In the genomic region with DNA sequence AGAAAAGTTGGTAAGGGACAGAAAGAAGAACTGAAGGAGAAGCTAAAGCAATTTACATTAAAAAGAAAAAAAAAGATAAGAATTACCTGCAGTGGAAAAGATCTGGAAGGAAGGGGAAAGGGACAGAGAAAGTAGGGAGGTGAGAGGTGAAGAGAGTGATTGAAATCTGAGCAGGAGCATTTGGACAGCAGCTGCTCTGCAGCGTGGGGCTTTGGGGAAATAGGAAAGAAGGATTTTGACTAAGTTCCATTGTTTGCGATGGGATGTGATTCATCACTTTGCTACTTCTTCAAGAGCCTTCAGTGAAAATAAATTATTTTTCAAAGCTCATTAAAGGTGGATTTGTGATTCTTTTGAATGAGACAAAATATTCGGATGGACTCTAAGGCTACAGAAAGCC, we compare ENCODE assay signal across 24 cellular contexts. TPM values are rescaled to one million over a fixed set of nuclear protein-coding genes. Genes with fewer than 3 reads are reported as not detected.
DNase-seq lines count a peak whose midpoint lies in the region; ATAC-seq, FAIRE-seq and TF ChIP-seq lines count a peak whose summit lies in the region.
"Had no signal": no experiment of that assay in that cellular context is flagged by ENCODE, and none has a peak within 500 bp of the region (broad histone marks: within the 10 kb centered on the region; RNA-seq: fewer than 3 reads in every experiment).

No MANE protein-coding gene starts in this region.

- 58% methylated on average over 3 of the region's 3 CpGs for WGBS in SK-N-SH (ENCODE audit: low lambda C conversion rate)
- 66 to 68% methylated on average over 3 of the region's 3 CpGs for WGBS in pancreas, 2 donors

- no peak overlapping the region for H2AFZ ChIP-seq in SK-N-SH (ENCODE audit: low read depth)

- no peak overlapping the region for H3K4me3 ChIP-seq in SK-N-SH (ENCODE audit: low read depth in 2 of 2, low read length in 1 of 2)
- no peak overlapping the region for H3K4me3 ChIP-seq in astrocyte of the spinal cord (ENCODE audit: low read depth, low read length)
- H3K4me3 ChIP-seq in foreskin fibroblast (ENCODE audit: low read depth in 1 of 2, low read length in 2 of 2): no peak overlapping the region
- H3K4me3 ChIP-seq in pancreas: no peak overlapping the region
- H3K4me3 ChIP-seq: heart left ventricle, SK-N-MC, tibial artery had no signal

- H3K4me2 ChIP-seq in SK-N-SH: no peak overlapping the region

- H3F3A ChIP-seq in SK-N-SH (replicated peaks; ENCODE audit: insufficient read depth): peaks cover 3% of the 10 kb centered on the region

- no peak overlapping the region for H3K9ac ChIP-seq in SK-N-SH

- no peak for FAIRE-seq in pancreas (lab: Jason Lieb, UNC)
- FAIRE-seq: A204.1, endometrium, TTC549 had no signal

- H3K27me3 ChIP-seq in SK-N-SH (ENCODE audit: insufficient read depth) (no peaks in the 10 kb centered on the region; the same call in 1 of the 2 replicates), pancreas (no peaks in the 10 kb centered on the region)
- H3K27me3 ChIP-seq: heart left ventricle, tibial artery had no signal

- DNase-seq in SK-N-SH (no peak), astrocyte of the spinal cord (ENCODE audit: low read depth, low spot score) (peak; percentile 27), foreskin fibroblast (peak; percentile 46 to 77), pancreas (no peak), occipital lobe (lab: John Stamatoyannopoulos, UW) (no peak), NCI-H1436 (lab: John Stamatoyannopoulos, UW) (no peak)
- DNase-seq in activated naive CD4-positive, alpha-beta T cell (lab: John Stamatoyannopoulos, UW): no peak
- DNase-seq: activated naive CD8-positive, alpha-beta T cell treated with anti-CD3 and anti-CD28 coated beads, Interleukin-2, amount 10 ng/mL, durations not matched to agents 7 days and 5 days; activated T-cell treated with anti-CD3 and anti-CD28 coated beads, Interleukin-2, amount 50 U/mL, for 4 hours; CD4-positive, alpha-beta T cell; GDM1; heart left ventricle; midbrain; NCI-H1092 treated with DMSO at 0.1 percent for 48 hours; NCI-H345; stimulated activated CD4-positive, alpha-beta T cell treated with anti-CD3 and anti-CD28 coated beads, Interleukin-4, amount 100 ng/mL, for 4 hours; tibial artery had no signal

- no peak overlapping the region for H3K27ac ChIP-seq in SK-N-SH (ENCODE audit: low read depth in 2 of 2, low read length in 1 of 2)
- H3K27ac ChIP-seq in pancreas: no peak overlapping the region
- H3K27ac ChIP-seq: heart left ventricle, neutrophil, SK-N-MC, tibial artery had no signal

- in situ Hi-C loops in astrocyte of the spinal cord (cut with HindIII; ENCODE audit: low sequenced_read_pairs): no loop called here

- CTCF ChIA-PET in SK-N-SH (lab: Yijun Ruan, JAX): interaction anchor here (1.2 to 1.3 kb wide), 2 partner anchors 21 to 165 kb away, joined by 3 to 4 read pairs; no protein-coding TSS in a partner anchor

- POLR2A ChIA-PET in SK-N-SH (lab: Yijun Ruan, JAX): no interaction called here

- ATAC-seq in SK-N-SH treated with all-trans-retinoic acid at 6 μM for 48 hours (no peak; the same call in 2 of the 3 replicates), pancreas (no peak)
- ATAC-seq: activated T-cell treated with anti-CD3 and anti-CD28 coated beads, Interleukin-2, amount 50 U/mL, for 4 hours; heart left ventricle had no signal

- no peak for TF ChIP-seq RAD21 in SK-N-SH (IDR thresholded peaks at IDR 0.05; ENCODE audit: low read length)

- no peaks in the 10 kb centered on the region for H3K36me3 ChIP-seq in SK-N-SH (replicated peaks in 1 of 2; ENCODE audit: control insufficient read depth in 1 of 2, insufficient read depth in 2 of 2, low read length in 1 of 2)
- no peaks in the 10 kb centered on the region for H3K36me3 ChIP-seq in pancreas
- H3K36me3 ChIP-seq: heart left ventricle, neutrophil, tibial artery had no signal

- TF ChIP-seq EP300 in SK-N-SH (IDR thresholded peaks at IDR 0.05; ENCODE audit: borderline replicate concordance in 1 of 2, low read depth in 1 of 2, low read length in 1 of 2): no peak

- TF ChIP-seq CTCF in SK-N-SH (IDR thresholded peaks at IDR 0.05): no peak
- no peak for TF ChIP-seq CTCF in astrocyte of the spinal cord (IDR thresholded peaks at IDR 0.05; ENCODE audit: low read depth, low read length)
- TF ChIP-seq CTCF in foreskin fibroblast (IDR thresholded peaks at IDR 0.05; ENCODE audit: low read depth, low read length): no peak
- no peak for TF ChIP-seq CTCF in pancreas (IDR thresholded peaks at IDR 0.05)

- H3K79me2 ChIP-seq in SK-N-SH (ENCODE audit: insufficient read depth): no peaks in the 10 kb centered on the region

- H3K9me2 ChIP-seq in SK-N-SH: no peaks in the 10 kb centered on the region

- H3K4me1 ChIP-seq in SK-N-SH (ENCODE audit: control insufficient read depth in 1 of 2, insufficient read depth in 2 of 2, low read depth in 1 of 2, low read length in 1 of 2) (no peaks in the 10 kb centered on the region; a peak in 1 of 4 replicates), pancreas (no peaks in the 10 kb centered on the region)
- H3K4me1 ChIP-seq: heart left ventricle, tibial artery had no signal

- H3K9me3 ChIP-seq in SK-N-SH: no peaks in the 10 kb centered on the region
- no peaks in the 10 kb centered on the region for H3K9me3 ChIP-seq in pancreas
- H3K9me3 ChIP-seq: heart left ventricle, neutrophil, tibial artery had no signal

- H4K20me1 ChIP-seq in SK-N-SH (ENCODE audit: insufficient read depth): no peaks in the 10 kb centered on the region

- intact Hi-C loops in pancreas (cut with DNase I): no loop called here

TF ChIP-seq in SK-N-SH, 30 proteins besides CTCF, POLR2A, EP300 and RAD21 (continues in another document):
- no peak for TF ChIP-seq GABPA (IDR thresholded peaks at IDR 0.05; ENCODE audit: low read depth)
- TF ChIP-seq, protein P1, sequence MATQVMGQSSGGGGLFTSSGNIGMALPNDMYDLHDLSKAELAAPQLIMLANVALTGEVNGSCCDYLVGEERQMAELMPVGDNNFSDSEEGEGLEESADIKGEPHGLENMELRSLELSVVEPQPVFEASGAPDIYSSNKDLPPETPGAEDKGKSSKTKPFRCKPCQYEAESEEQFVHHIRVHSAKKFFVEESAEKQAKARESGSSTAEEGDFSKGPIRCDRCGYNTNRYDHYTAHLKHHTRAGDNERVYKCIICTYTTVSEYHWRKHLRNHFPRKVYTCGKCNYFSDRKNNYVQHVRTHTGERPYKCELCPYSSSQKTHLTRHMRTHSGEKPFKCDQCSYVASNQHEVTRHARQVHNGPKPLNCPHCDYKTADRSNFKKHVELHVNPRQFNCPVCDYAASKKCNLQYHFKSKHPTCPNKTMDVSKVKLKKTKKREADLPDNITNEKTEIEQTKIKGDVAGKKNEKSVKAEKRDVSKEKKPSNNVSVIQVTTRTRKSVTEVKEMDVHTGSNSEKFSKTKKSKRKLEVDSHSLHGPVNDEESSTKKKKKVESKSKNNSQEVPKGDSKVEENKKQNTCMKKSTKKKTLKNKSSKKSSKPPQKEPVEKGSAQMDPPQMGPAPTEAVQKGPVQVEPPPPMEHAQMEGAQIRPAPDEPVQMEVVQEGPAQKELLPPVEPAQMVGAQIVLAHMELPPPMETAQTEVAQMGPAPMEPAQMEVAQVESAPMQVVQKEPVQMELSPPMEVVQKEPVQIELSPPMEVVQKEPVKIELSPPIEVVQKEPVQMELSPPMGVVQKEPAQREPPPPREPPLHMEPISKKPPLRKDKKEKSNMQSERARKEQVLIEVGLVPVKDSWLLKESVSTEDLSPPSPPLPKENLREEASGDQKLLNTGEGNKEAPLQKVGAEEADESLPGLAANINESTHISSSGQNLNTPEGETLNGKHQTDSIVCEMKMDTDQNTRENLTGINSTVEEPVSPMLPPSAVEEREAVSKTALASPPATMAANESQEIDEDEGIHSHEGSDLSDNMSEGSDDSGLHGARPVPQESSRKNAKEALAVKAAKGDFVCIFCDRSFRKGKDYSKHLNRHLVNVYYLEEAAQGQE (IDR thresholded peaks at IDR 0.05; ENCODE audit: low read depth, low read length): peak; percentile 81
- TF ChIP-seq TAF1 (IDR thresholded peaks at IDR 0.05; ENCODE audit: borderline replicate concordance, low read depth, low read length): no peak

TF ChIP-seq in SK-N-SH treated with all-trans-retinoic acid at 6 μM for 48 hours, 23 proteins besides CTCF, POLR2A, EP300 and RAD21:
- TF ChIP-seq OSR1 (CRISPR knock-in tag; IDR thresholded peaks at IDR 0.05) (no peak), TOX (CRISPR knock-in tag; IDR thresholded peaks at IDR 0.05; ENCODE audit: borderline replicate concordance) (no peak), ZFP3 (CRISPR knock-in tag; IDR thresholded peaks at IDR 0.05) (no peak), CSDC2 (CRISPR knock-in tag; IDR thresholded peaks at IDR 0.05) (no peak), TCF4 (CRISPR knock-in tag; IDR thresholded peaks at IDR 0.05; ENCODE audit: borderline replicate concordance) (no peak)
- TF ChIP-seq, protein P2, sequence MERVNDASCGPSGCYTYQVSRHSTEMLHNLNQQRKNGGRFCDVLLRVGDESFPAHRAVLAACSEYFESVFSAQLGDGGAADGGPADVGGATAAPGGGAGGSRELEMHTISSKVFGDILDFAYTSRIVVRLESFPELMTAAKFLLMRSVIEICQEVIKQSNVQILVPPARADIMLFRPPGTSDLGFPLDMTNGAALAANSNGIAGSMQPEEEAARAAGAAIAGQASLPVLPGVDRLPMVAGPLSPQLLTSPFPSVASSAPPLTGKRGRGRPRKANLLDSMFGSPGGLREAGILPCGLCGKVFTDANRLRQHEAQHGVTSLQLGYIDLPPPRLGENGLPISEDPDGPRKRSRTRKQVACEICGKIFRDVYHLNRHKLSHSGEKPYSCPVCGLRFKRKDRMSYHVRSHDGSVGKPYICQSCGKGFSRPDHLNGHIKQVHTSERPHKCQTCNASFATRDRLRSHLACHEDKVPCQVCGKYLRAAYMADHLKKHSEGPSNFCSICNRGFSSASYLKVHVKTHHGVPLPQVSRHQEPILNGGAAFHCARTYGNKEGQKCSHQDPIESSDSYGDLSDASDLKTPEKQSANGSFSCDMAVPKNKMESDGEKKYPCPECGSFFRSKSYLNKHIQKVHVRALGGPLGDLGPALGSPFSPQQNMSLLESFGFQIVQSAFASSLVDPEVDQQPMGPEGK (CRISPR knock-in tag; IDR thresholded peaks at IDR 0.05; ENCODE audit: borderline replicate concordance): no peak

RNA-seq across cellular contexts. Expression of a gene that starts 26.1 kb away (rescaled TPM):
- polyA plus RNA-seq in SK-N-SH (2012; rRNA removed) (0.06 and 0.07 TPM in 2 replicates), pancreas (1 to 10 TPM; 1.3 to 4.9 TPM)
- 0.19 and 0.73 TPM in 2 replicates for polyA plus RNA-seq in SK-N-SH (2012; cell fraction: cytosol; rRNA removed)
- polyA plus RNA-seq in SK-N-SH (2012; cell fraction: nucleus; rRNA removed): 0.13 and 0.29 TPM in 2 replicates
- total RNA-seq in pancreas (1 to 10 TPM in 3 of 6 donors, under 1 TPM in 3; 0.42 to 3.5 (median 1.5) TPM), occipital lobe (41.5 TPM)
- total RNA-seq: activated naive CD8-positive, alpha-beta T cell treated with anti-CD3 and anti-CD28 coated beads, Interleukin-2, amount 10 ng/mL, durations not matched to agents 7 days and 5 days; activated T-cell treated with anti-CD3 and anti-CD28 coated beads, Interleukin-2, amount 50 U/mL, for 4 hours; CD4-positive, alpha-beta T cell had no signal
- polyA plus RNA-seq: IgD-negative memory B cell had no signal

RNA-seq across cellular contexts. Expression of a gene that starts 28.1 kb away (rescaled TPM):
- 19.8 and 26.0 TPM in 2 replicates for polyA plus RNA-seq in SK-N-SH (2012; rRNA removed)
- 18.2 and 21.8 TPM in 2 replicates for polyA plus RNA-seq in SK-N-SH (2012; cell fraction: cytosol; rRNA removed)
- 18.5 and 30.6 TPM in 2 replicates for polyA plus RNA-seq in SK-N-SH (2012; cell fraction: nucleus; rRNA removed)
- 10 to 100 TPM; 21.4 to 36.5 (median 24.4) TPM for total RNA-seq in pancreas
- 10 to 100 TPM; 11.7 to 19.5 TPM for polyA plus RNA-seq in pancreas
- total RNA-seq in occipital lobe: 26.2 TPM

Comparison
In these comparisons a context has a peak if more than half of its experiments do, and no peak if none do; other contexts are left out.
1. DNase-seq: peak in astrocyte of the spinal cord (single experiment) and foreskin fibroblast (2 of 2); none in SK-N-SH (single experiment), activated naive CD4-positive, alpha-beta T cell (0 of 4), pancreas (0 of 6), occipital lobe (single experiment) and NCI-H1436 (single experiment).